Comparison of ENCODE assay signal across 20 cellular contexts in genomic region chr5:140303987-140304386, GRCh38. TPM values are rescaled to one million over a fixed set of nuclear protein-coding genes. Genes with fewer than 3 reads are reported as not detected.
DNase-seq lines count a peak whose midpoint lies in the region; ATAC-seq and TF ChIP-seq lines count a peak whose summit lies in the region.
"Had no signal": no experiment of that assay in that cellular context is flagged by ENCODE, and none has a peak within 500 bp of the region (broad histone marks: within the 10 kb centered on the region; RNA-seq: fewer than 3 reads in every experiment).

No MANE protein-coding gene starts in this region.

- no peak overlapping the region for H3K27ac Mint-ChIP-seq in activated naive CD4-positive, alpha-beta T cell treated with anti-CD3 and anti-CD28 coated beads for 36 hours
- peak overlapping the region; percentile 70 for H3K27ac Mint-ChIP-seq in endothelial cell (ENCODE audit: unreplicated experiment)
- no peak overlapping the region for H3K27ac Mint-ChIP-seq in stimulated activated effector memory CD8-positive, alpha-beta T cell treated with anti-CD3 and anti-CD28 coated beads, Interleukin-12 subunit alpha, Interleukin-12 subunit beta, amount 100 ng/mL, for 72 hours

- H3K79me2 ChIP-seq in SU-DHL-6 (ENCODE audit: insufficient read depth, low read length) = peaks cover 19% of the 10 kb centered on the region

- H3K9me2 ChIP-seq in SU-DHL-6 (replicated peaks; ENCODE audit: insufficient read depth, low read length) = no peaks in the 10 kb centered on the region

- no peaks in the 10 kb centered on the region for H3K9me3 Mint-ChIP-seq in activated naive CD4-positive, alpha-beta T cell treated with anti-CD3 and anti-CD28 coated beads for 36 hours
- no peaks in the 10 kb centered on the region for H3K9me3 Mint-ChIP-seq in endothelial cell (ENCODE audit: unreplicated experiment)
- no peaks in the 10 kb centered on the region for H3K9me3 Mint-ChIP-seq in stimulated activated effector memory CD8-positive, alpha-beta T cell treated with anti-CD3 and anti-CD28 coated beads, Interleukin-12 subunit alpha, Interleukin-12 subunit beta, amount 100 ng/mL, for 72 hours
- H3K9me3 Mint-ChIP-seq: activated CD4-positive, alpha-beta T cell treated with anti-CD3 and anti-CD28 coated beads, Interleukin-2, amount 10 ng/mL, durations not matched to agents 24 days and 14 days had no signal

- no peaks in the 10 kb centered on the region for H3K36me3 ChIP-seq in SU-DHL-6 (ENCODE audit: low read length)
- H3K36me3 ChIP-seq: pancreas had no signal

- no peaks in the 10 kb centered on the region for H3K27me3 ChIP-seq in SU-DHL-6 (ENCODE audit: low read length)
- H3K27me3 ChIP-seq: pancreas, SJCRH30, upper lobe of right lung had no signal

- ATAC-seq in stimulated activated effector memory CD8-positive, alpha-beta T cell treated with anti-CD3 and anti-CD28 coated beads, Interleukin-12 subunit alpha, Interleukin-12 subunit beta, amount 100 ng/mL, for 72 hours = no peak
- no peak for ATAC-seq in HG03520 (IDR thresholded peaks at IDR 0.05; ENCODE audit: unreplicated experiment)
- ATAC-seq in HG03139 (IDR thresholded peaks at IDR 0.05; ENCODE audit: unreplicated experiment) = no peak

- CTCF ChIA-PET in activated naive CD4-positive, alpha-beta T cell treated with anti-CD3 and anti-CD28 coated beads for 36 hours (lab: Charles Lee) = interaction anchor here (1.4 to 2.0 kb wide), 3 partner anchors 42 to 59 kb away, joined by 3 to 9 read pairs (median 7); partner anchors contain the start of gene HBEGF

- peaks cover 16% of the 10 kb centered on the region for H3K4me1 Mint-ChIP-seq in activated naive CD4-positive, alpha-beta T cell treated with anti-CD3 and anti-CD28 coated beads for 36 hours (ENCODE audit: low read depth)
- peaks cover 18% of the 10 kb centered on the region for H3K4me1 Mint-ChIP-seq in endothelial cell (ENCODE audit: unreplicated experiment)
- peaks cover 6% of the 10 kb centered on the region for H3K4me1 Mint-ChIP-seq in stimulated activated effector memory CD8-positive, alpha-beta T cell treated with anti-CD3 and anti-CD28 coated beads, Interleukin-12 subunit alpha, Interleukin-12 subunit beta, amount 100 ng/mL, for 72 hours

- no peak for DNase-seq in activated naive CD4-positive, alpha-beta T cell treated with anti-CD3 and anti-CD28 coated beads for 36 hours
- DNase-seq in activated naive CD4-positive, alpha-beta T cell (lab: John Stamatoyannopoulos, UW) = no peak
- DNase-seq in endothelial cell (ENCODE audit: low spot score) = no peak
- no peak for DNase-seq in stimulated activated effector memory CD8-positive, alpha-beta T cell treated with anti-CD3 and anti-CD28 coated beads, Interleukin-12 subunit alpha, Interleukin-12 subunit beta, amount 100 ng/mL, for 72 hours (ENCODE audit: low spot score in 2 of 2)
- no peak for DNase-seq in activated effector memory CD4-positive, alpha-beta T cell treated with Interleukin-2 at 50 U/mL for 16 hours
- DNase-seq: activated CD4-positive, alpha-beta T cell treated with anti-CD3 and anti-CD28 coated beads, Interleukin-2, amount 10 ng/mL, durations not matched to agents 24 days and 14 days; activated T-cell treated with anti-CD3 and anti-CD28 coated beads, Interleukin-2, amount 50 U/mL, for 48 hours; amniotic stem cell; foreskin fibroblast; left colon; NCI-H1694; pancreas; SJCRH30; small intestine; upper lobe of right lung had no signal

- no peak for TF ChIP-seq CTCF in SU-DHL-6 (IDR thresholded peaks at IDR 0.05; ENCODE audit: insufficient read depth, low read length, poor library complexity, severe bottlenecking)
- TF ChIP-seq CTCF in endothelial cell (IDR thresholded peaks at IDR 0.05; ENCODE audit: unreplicated experiment) = no peak

- no peak overlapping the region for H2AFZ ChIP-seq in SU-DHL-6 (ENCODE audit: low read depth, low read length, severe bottlenecking)

- no peak overlapping the region for H3K27ac ChIP-seq in SU-DHL-6 (ENCODE audit: low read depth, low read length)
- H3K27ac ChIP-seq: SJCRH30 had no signal

- no peaks in the 10 kb centered on the region for H3F3A ChIP-seq in SU-DHL-6 (ENCODE audit: insufficient read depth)

- H3K36me3 Mint-ChIP-seq in activated naive CD4-positive, alpha-beta T cell treated with anti-CD3 and anti-CD28 coated beads for 36 hours (ENCODE audit: low read depth) = peaks cover 8% of the 10 kb centered on the region
- no peaks in the 10 kb centered on the region for H3K36me3 Mint-ChIP-seq in endothelial cell (ENCODE audit: low read depth, unreplicated experiment)
- peaks cover 25% of the 10 kb centered on the region for H3K36me3 Mint-ChIP-seq in stimulated activated effector memory CD8-positive, alpha-beta T cell treated with anti-CD3 and anti-CD28 coated beads, Interleukin-12 subunit alpha, Interleukin-12 subunit beta, amount 100 ng/mL, for 72 hours

- H3K9ac ChIP-seq in SU-DHL-6 (ENCODE audit: low read length) = no peak overlapping the region

- H3K4me3 ChIP-seq in SU-DHL-6 (ENCODE audit: insufficient read depth, low read length, poor library complexity, severe bottlenecking) = no peak overlapping the region

- intact Hi-C loops in activated naive CD4-positive, alpha-beta T cell treated with anti-CD3 and anti-CD28 coated beads for 36 hours (cut with micrococcal nuclease) = loop anchor here (1.0 to 5.0 kb wide), 10 partner anchors 38 to 1016 kb away; partner anchors contain the start of genes ANKHD1, APBB3, CYSTM1 and HARS1

- H3K4me2 ChIP-seq in SU-DHL-6 (ENCODE audit: low read depth, low read length, poor library complexity, severe bottlenecking) = peak overlapping the region; percentile 86

- H4K20me1 ChIP-seq in SU-DHL-6 (ENCODE audit: low read depth, low read length) = no peaks in the 10 kb centered on the region

- no peaks in the 10 kb centered on the region for H3K27me3 Mint-ChIP-seq in activated naive CD4-positive, alpha-beta T cell treated with anti-CD3 and anti-CD28 coated beads for 36 hours (ENCODE audit: low read depth)
- H3K27me3 Mint-ChIP-seq in endothelial cell (ENCODE audit: unreplicated experiment) = peaks cover 2% of the 10 kb centered on the region

- H3K4me3 Mint-ChIP-seq in activated naive CD4-positive, alpha-beta T cell treated with anti-CD3 and anti-CD28 coated beads for 36 hours = peak overlapping the region; percentile 24
- H3K4me3 Mint-ChIP-seq in endothelial cell (ENCODE audit: unreplicated experiment) = no peak overlapping the region
- H3K4me3 Mint-ChIP-seq in stimulated activated effector memory CD8-positive, alpha-beta T cell treated with anti-CD3 and anti-CD28 coated beads, Interleukin-12 subunit alpha, Interleukin-12 subunit beta, amount 100 ng/mL, for 72 hours = peak overlapping the region; percentile 96

- no peaks in the 10 kb centered on the region for H3K9me3 ChIP-seq in SU-DHL-6 (ENCODE audit: insufficient read depth, low read length)
- H3K9me3 ChIP-seq: pancreas, SJCRH30, upper lobe of right lung had no signal

RNA-seq across cellular contexts. Expression of gene PFDN1, which starts 1.1 kb away (rescaled TPM):
- total RNA-seq in activated naive CD4-positive, alpha-beta T cell treated with anti-CD3 and anti-CD28 coated beads for 36 hours = 10 to 100 TPM; 50.6 to 57.1 TPM
- total RNA-seq in endothelial cell (ENCODE audit: unreplicated experiment) = 86.2 TPM

RNA-seq across cellular contexts. Expression of gene HBEGF, which starts 42.4 kb away (rescaled TPM):
- 1 to 10 TPM; 8.7 to 9.1 TPM for total RNA-seq in activated naive CD4-positive, alpha-beta T cell treated with anti-CD3 and anti-CD28 coated beads for 36 hours
- 22.6 TPM for total RNA-seq in endothelial cell (ENCODE audit: unreplicated experiment)

RNA-seq across cellular contexts. Expression of gene SLC4A9, which starts 56.0 kb away (rescaled TPM):
- total RNA-seq in activated naive CD4-positive, alpha-beta T cell treated with anti-CD3 and anti-CD28 coated beads for 36 hours = under 1 TPM; 0.07 to 0.12 TPM
- total RNA-seq in endothelial cell (ENCODE audit: unreplicated experiment) = 0.23 TPM
- total RNA-seq: activated CD4-positive, alpha-beta T cell treated with anti-CD3 and anti-CD28 coated beads, Interleukin-2, amount 10 ng/mL, durations not matched to agents 24 days and 14 days; G401; NCI-H460; SJCRH30 had no signal
